ENCODE assay signal across 1 cellular context in the genomic region with DNA sequence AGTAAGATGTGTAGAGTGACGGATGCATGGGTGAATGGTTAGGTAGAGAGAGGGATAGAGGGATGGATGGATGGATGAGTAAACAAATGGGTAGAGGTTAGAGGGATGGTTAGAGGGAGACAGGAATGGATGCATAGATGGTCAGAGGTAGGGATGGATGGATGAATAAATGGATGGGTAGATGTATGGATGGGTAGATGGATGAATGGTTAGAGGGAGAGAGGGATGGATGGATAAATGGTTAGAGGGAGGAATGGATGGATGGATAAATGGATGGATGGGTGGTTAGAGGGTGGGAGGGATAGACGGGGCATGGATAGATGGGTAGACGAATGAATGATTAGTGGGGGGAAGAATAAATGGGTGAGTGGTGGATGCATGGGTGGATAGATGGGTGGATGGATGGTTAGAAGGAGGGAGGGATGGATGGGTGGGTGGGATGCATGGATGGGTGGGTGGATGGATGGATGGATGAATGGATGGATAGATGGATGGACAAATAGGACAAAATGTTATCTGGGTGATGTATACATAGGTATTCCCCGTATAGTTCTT.
A peak's percentile ranks its signal among the peaks of the same experiment; 100 is the strongest.
TF ChIP-seq lines count a peak whose summit lies in the region.

No MANE protein-coding gene starts in this region.

TF ChIP-seq in HEK293, 187 proteins besides CTCF, POLR2A, EP300 and RAD21 (continued from another document):
- TF ChIP-seq ZNF639 (tag by site-specific recombination; IDR thresholded peaks at IDR 0.05) (no peak), ZNF488 (tag by site-specific recombination; IDR thresholded peaks at IDR 0.05) (peak; percentile 27; the same call in 1 of the 2 replicates), ZNF433 (tag by site-specific recombination; IDR thresholded peaks at IDR 0.05; ENCODE audit: low read depth) (no peak), ZNF571 (tag by site-specific recombination; IDR thresholded peaks at IDR 0.05) (no peak), ZNF777 (tag by site-specific recombination; IDR thresholded peaks at IDR 0.05; ENCODE audit: borderline replicate concordance) (no peak), KLF1 (tag by site-specific recombination; IDR thresholded peaks at IDR 0.05) (no peak), ZXDB (tag by site-specific recombination; IDR thresholded peaks at IDR 0.05) (no peak), ZNF529 (tag by site-specific recombination; IDR thresholded peaks at IDR 0.05; ENCODE audit: insufficient replicate concordance) (no peak), ZBTB8A (tag by site-specific recombination; IDR thresholded peaks at IDR 0.05) (no peak), HIC1 (tag by site-specific recombination; IDR thresholded peaks at IDR 0.05) (no peak), ZFHX2 (tag by site-specific recombination; conservative IDR thresholded peaks at IDR 0.05) (peak; percentile 59), ZNF366 (tag by site-specific recombination; conservative IDR thresholded peaks at IDR 0.05) (peak; percentile 99), EGR2 (tag by site-specific recombination; IDR thresholded peaks at IDR 0.05; ENCODE audit: low read depth) (peak; percentile 79), RBAK (tag by site-specific recombination; IDR thresholded peaks at IDR 0.05) (no peak), ZNF248 (tag by site-specific recombination; IDR thresholded peaks at IDR 0.05) (no peak), PRDM1 (tag by site-specific recombination; IDR thresholded peaks at IDR 0.05) (no peak), ZBTB26 (tag by site-specific recombination; optimal IDR thresholded peaks at IDR 0.05) (no peak), ZNF521 (tag by site-specific recombination; IDR thresholded peaks at IDR 0.05) (no peak), ZNF354C (tag by site-specific recombination; IDR thresholded peaks at IDR 0.05; ENCODE audit: borderline replicate concordance, low read depth) (no peak), GLIS1 (tag by site-specific recombination; IDR thresholded peaks at IDR 0.05) (no peak), KLF17 (tag by site-specific recombination; IDR thresholded peaks at IDR 0.05) (no peak), ZNF544 (tag by site-specific recombination; IDR thresholded peaks at IDR 0.05) (no peak), ZNF280C (tag by site-specific recombination; IDR thresholded peaks at IDR 0.05) (0 out of 2 replicates have a peak, but pooled peaks have one; percentile 62), ZNF621 (tag by site-specific recombination; IDR thresholded peaks at IDR 0.05) (no peak), ZBTB20 (tag by site-specific recombination; IDR thresholded peaks at IDR 0.05) (no peak), ZBTB17 (tag by site-specific recombination; IDR thresholded peaks at IDR 0.05) (peak; percentile 87), ZNF239 (tag by site-specific recombination; IDR thresholded peaks at IDR 0.05) (no peak)
- TF ChIP-seq, protein P1, sequence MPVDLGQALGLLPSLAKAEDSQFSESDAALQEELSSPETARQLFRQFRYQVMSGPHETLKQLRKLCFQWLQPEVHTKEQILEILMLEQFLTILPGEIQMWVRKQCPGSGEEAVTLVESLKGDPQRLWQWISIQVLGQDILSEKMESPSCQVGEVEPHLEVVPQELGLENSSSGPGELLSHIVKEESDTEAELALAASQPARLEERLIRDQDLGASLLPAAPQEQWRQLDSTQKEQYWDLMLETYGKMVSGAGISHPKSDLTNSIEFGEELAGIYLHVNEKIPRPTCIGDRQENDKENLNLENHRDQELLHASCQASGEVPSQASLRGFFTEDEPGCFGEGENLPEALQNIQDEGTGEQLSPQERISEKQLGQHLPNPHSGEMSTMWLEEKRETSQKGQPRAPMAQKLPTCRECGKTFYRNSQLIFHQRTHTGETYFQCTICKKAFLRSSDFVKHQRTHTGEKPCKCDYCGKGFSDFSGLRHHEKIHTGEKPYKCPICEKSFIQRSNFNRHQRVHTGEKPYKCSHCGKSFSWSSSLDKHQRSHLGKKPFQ (tag by site-specific recombination; IDR thresholded peaks at IDR 0.05): no peak
- TF ChIP-seq, protein P2, sequence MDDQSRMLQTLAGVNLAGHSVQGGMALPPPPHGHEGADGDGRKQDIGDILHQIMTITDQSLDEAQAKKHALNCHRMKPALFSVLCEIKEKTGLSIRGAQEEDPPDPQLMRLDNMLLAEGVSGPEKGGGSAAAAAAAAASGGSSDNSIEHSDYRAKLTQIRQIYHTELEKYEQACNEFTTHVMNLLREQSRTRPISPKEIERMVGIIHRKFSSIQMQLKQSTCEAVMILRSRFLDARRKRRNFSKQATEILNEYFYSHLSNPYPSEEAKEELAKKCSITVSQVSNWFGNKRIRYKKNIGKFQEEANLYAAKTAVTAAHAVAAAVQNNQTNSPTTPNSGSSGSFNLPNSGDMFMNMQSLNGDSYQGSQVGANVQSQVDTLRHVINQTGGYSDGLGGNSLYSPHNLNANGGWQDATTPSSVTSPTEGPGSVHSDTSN (CRISPR knock-in tag; IDR thresholded peaks at IDR 0.05): no peak
- TF ChIP-seq, protein P3, sequence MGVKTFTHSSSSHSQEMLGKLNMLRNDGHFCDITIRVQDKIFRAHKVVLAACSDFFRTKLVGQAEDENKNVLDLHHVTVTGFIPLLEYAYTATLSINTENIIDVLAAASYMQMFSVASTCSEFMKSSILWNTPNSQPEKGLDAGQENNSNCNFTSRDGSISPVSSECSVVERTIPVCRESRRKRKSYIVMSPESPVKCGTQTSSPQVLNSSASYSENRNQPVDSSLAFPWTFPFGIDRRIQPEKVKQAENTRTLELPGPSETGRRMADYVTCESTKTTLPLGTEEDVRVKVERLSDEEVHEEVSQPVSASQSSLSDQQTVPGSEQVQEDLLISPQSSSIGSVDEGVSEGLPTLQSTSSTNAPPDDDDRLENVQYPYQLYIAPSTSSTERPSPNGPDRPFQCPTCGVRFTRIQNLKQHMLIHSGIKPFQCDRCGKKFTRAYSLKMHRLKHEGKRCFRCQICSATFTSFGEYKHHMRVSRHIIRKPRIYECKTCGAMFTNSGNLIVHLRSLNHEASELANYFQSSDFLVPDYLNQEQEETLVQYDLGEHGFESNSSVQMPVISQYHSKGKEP (tag by site-specific recombination; IDR thresholded peaks at IDR 0.05): no peak
